In genomic region chr5:144170276-144171024, GRCh38 we compare ENCODE assay signal across 1 cellular context.
TF ChIP-seq lines count a peak whose summit lies in the region.

TSS of gene KCTD16 (plus strand) at chr5:144170873.
TSS of gene YIPF5 (minus strand) at chr5:144170659. CDS start at chr5:144169955, 704 bp downstream.

TF ChIP-seq in HepG2, 621 proteins besides CTCF, POLR2A, EP300 and RAD21 (continued from another document and continues in another):
- TF ChIP-seq ZBTB10 (CRISPR knock-in tag; IDR thresholded peaks at IDR 0.05; ENCODE audit: borderline replicate concordance) (no peak), POGZ (CRISPR knock-in tag; IDR thresholded peaks at IDR 0.05) (peak; percentile 86), ZNF878 (CRISPR knock-in tag; IDR thresholded peaks at IDR 0.05) (no peak), FLYWCH1 (CRISPR knock-in tag; IDR thresholded peaks at IDR 0.05) (0 out of 2 replicates have a peak, but pooled peaks have one; percentile 60), ZNF790 (CRISPR knock-in tag; IDR thresholded peaks at IDR 0.05; ENCODE audit: borderline replicate concordance) (0 out of 2 replicates have a peak, but pooled peaks have one; percentile 14), ETV6 (CRISPR knock-in tag; conservative IDR thresholded peaks at IDR 0.05) (no peak), ZZZ3 (CRISPR knock-in tag; IDR thresholded peaks at IDR 0.05; ENCODE audit: borderline replicate concordance) (peak; percentile 73), ZXDC (CRISPR knock-in tag; IDR thresholded peaks at IDR 0.05) (no peak), AKNA (CRISPR knock-in tag; IDR thresholded peaks at IDR 0.05; ENCODE audit: borderline replicate concordance) (peak; percentile 42; the same call in 1 of the 2 replicates), SIN3A (IDR thresholded peaks at IDR 0.05; ENCODE audit: borderline replicate concordance, low read depth, low read length) (peak; percentile 80; the same call in 1 of the 2 replicates), ARNTL (CRISPR knock-in tag; IDR thresholded peaks at IDR 0.05) (no peak), GATA4 (IDR thresholded peaks at IDR 0.05; ENCODE audit: borderline replicate concordance, low read depth) (no peak), RCOR2 (CRISPR knock-in tag; IDR thresholded peaks at IDR 0.05) (no peak), KDM1A (CRISPR knock-in tag; IDR thresholded peaks at IDR 0.05) (no peak), ZNF12 (CRISPR knock-in tag; IDR thresholded peaks at IDR 0.05) (no peak), TGIF2 (CRISPR knock-in tag; IDR thresholded peaks at IDR 0.05) (no peak), ATF2 (CRISPR knock-in tag; IDR thresholded peaks at IDR 0.05) (peak; percentile 70), BRCA1 (CRISPR knock-in tag; IDR thresholded peaks at IDR 0.05) (no peak; the same call in 1 of the 2 replicates), GABPB1 (CRISPR knock-in tag; IDR thresholded peaks at IDR 0.05) (peak; percentile 100), ZKSCAN8 (CRISPR knock-in tag; IDR thresholded peaks at IDR 0.05; ENCODE audit: borderline replicate concordance) (no peak), NPAS2 (CRISPR knock-in tag; IDR thresholded peaks at IDR 0.05; ENCODE audit: borderline replicate concordance) (no peak), TSC22D2 (CRISPR knock-in tag; IDR thresholded peaks at IDR 0.05; ENCODE audit: borderline replicate concordance) (no peak), NR2C2 (CRISPR knock-in tag; IDR thresholded peaks at IDR 0.05; ENCODE audit: borderline replicate concordance) (peak; percentile 100), ZNF816 (CRISPR knock-in tag; IDR thresholded peaks at IDR 0.05; ENCODE audit: borderline replicate concordance) (no peak), NFE2 (CRISPR knock-in tag; IDR thresholded peaks at IDR 0.05) (no peak), KMT2B (CRISPR knock-in tag; IDR thresholded peaks at IDR 0.05) (peak; percentile 79; the same call in 1 of the 2 replicates), ZNF772 (CRISPR knock-in tag; IDR thresholded peaks at IDR 0.05) (peak; percentile 67), ZNF333 (CRISPR knock-in tag; IDR thresholded peaks at IDR 0.05; ENCODE audit: borderline replicate concordance) (no peak), WIZ (CRISPR knock-in tag; IDR thresholded peaks at IDR 0.05) (no peak), U2AF2 (IDR thresholded peaks at IDR 0.05; ENCODE audit: low read depth, low read length) (no peak), TOE1 (CRISPR knock-in tag; IDR thresholded peaks at IDR 0.05) (no peak), JUND (CRISPR knock-in tag; IDR thresholded peaks at IDR 0.05) (no peak), MED13 (CRISPR knock-in tag; IDR thresholded peaks at IDR 0.05) (no peak; the same call in 1 of the 2 replicates), SMARCE1 (IDR thresholded peaks at IDR 0.05; ENCODE audit: borderline replicate concordance) (no peak), HNRNPL (IDR thresholded peaks at IDR 0.05; ENCODE audit: low read depth, low read length) (0 out of 2 replicates have a peak, but pooled peaks have one; percentile 23), BCL6 (CRISPR knock-in tag; IDR thresholded peaks at IDR 0.05) (no peak), DRAP1 (CRISPR knock-in tag; IDR thresholded peaks at IDR 0.05) (peak; percentile 64), MAX (IDR thresholded peaks at IDR 0.05) (peak; percentile 17; the same call in 1 of the 2 replicates), CHCHD3 (CRISPR knock-in tag; IDR thresholded peaks at IDR 0.05) (0 out of 2 replicates have a peak, but pooled peaks have one; percentile 73), NRL (CRISPR knock-in tag; IDR thresholded peaks at IDR 0.05; ENCODE audit: borderline replicate concordance) (peak; percentile 84), ZFP90 (CRISPR knock-in tag; IDR thresholded peaks at IDR 0.05; ENCODE audit: borderline replicate concordance) (peak; percentile 91; the same call in 1 of the 2 replicates), ZNF10 (CRISPR knock-in tag; IDR thresholded peaks at IDR 0.05; ENCODE audit: borderline replicate concordance, low read depth) (no peak), SRY (CRISPR knock-in tag; IDR thresholded peaks at IDR 0.05) (0 out of 2 replicates have a peak, but pooled peaks have one; percentile 63), PRDM10 (CRISPR knock-in tag; IDR thresholded peaks at IDR 0.05; ENCODE audit: low read depth) (no peak), ZNF20 (CRISPR knock-in tag; IDR thresholded peaks at IDR 0.05) (no peak), SALL1 (CRISPR knock-in tag; IDR thresholded peaks at IDR 0.05) (peak; percentile 88), HBP1 (CRISPR knock-in tag; IDR thresholded peaks at IDR 0.05; ENCODE audit: low read depth) (peak; percentile 76), NFYC (CRISPR knock-in tag; IDR thresholded peaks at IDR 0.05) (peak; percentile 43; the same call in 1 of the 2 replicates), RBAK (CRISPR knock-in tag; IDR thresholded peaks at IDR 0.05) (no peak), ZFP1 (CRISPR knock-in tag; IDR thresholded peaks at IDR 0.05) (no peak)
